Comparison of ENCODE assay signal across 4 cellular contexts in genomic region chr10:75764974-75765551, GRCh38.
TF ChIP-seq lines count a peak whose summit lies in the region.

No MANE protein-coding gene starts in this region.

TF ChIP-seq in SK-N-SH, 30 proteins besides CTCF, POLR2A, EP300 and RAD21 (continued from another document):
- TF ChIP-seq POLR2AphosphoS5 (IDR thresholded peaks at IDR 0.05; ENCODE audit: low read depth, low read length): no peak
- no peak for TF ChIP-seq MXI1 (IDR thresholded peaks at IDR 0.05; ENCODE audit: low read depth, low read length)
- no peak for TF ChIP-seq SIN3A (IDR thresholded peaks at IDR 0.05; ENCODE audit: borderline replicate concordance, low read depth, low read length)
- TF ChIP-seq, protein P1, sequence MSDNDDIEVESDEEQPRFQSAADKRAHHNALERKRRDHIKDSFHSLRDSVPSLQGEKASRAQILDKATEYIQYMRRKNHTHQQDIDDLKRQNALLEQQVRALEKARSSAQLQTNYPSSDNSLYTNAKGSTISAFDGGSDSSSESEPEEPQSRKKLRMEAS (IDR thresholded peaks at IDR 0.05; ENCODE audit: low read depth): no peak

TF ChIP-seq in SK-N-SH treated with all-trans-retinoic acid at 6 μM for 48 hours, 23 proteins besides CTCF, POLR2A, EP300 and RAD21:
- TF ChIP-seq, protein P2, sequence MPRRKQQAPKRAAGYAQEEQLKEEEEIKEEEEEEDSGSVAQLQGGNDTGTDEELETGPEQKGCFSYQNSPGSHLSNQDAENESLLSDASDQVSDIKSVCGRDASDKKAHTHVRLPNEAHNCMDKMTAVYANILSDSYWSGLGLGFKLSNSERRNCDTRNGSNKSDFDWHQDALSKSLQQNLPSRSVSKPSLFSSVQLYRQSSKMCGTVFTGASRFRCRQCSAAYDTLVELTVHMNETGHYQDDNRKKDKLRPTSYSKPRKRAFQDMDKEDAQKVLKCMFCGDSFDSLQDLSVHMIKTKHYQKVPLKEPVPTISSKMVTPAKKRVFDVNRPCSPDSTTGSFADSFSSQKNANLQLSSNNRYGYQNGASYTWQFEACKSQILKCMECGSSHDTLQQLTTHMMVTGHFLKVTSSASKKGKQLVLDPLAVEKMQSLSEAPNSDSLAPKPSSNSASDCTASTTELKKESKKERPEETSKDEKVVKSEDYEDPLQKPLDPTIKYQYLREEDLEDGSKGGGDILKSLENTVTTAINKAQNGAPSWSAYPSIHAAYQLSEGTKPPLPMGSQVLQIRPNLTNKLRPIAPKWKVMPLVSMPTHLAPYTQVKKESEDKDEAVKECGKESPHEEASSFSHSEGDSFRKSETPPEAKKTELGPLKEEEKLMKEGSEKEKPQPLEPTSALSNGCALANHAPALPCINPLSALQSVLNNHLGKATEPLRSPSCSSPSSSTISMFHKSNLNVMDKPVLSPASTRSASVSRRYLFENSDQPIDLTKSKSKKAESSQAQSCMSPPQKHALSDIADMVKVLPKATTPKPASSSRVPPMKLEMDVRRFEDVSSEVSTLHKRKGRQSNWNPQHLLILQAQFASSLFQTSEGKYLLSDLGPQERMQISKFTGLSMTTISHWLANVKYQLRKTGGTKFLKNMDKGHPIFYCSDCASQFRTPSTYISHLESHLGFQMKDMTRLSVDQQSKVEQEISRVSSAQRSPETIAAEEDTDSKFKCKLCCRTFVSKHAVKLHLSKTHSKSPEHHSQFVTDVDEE (CRISPR knock-in tag; IDR thresholded peaks at IDR 0.05): no peak
- TF ChIP-seq RARB (CRISPR knock-in tag; IDR thresholded peaks at IDR 0.05): no peak
- TF ChIP-seq, protein P3, sequence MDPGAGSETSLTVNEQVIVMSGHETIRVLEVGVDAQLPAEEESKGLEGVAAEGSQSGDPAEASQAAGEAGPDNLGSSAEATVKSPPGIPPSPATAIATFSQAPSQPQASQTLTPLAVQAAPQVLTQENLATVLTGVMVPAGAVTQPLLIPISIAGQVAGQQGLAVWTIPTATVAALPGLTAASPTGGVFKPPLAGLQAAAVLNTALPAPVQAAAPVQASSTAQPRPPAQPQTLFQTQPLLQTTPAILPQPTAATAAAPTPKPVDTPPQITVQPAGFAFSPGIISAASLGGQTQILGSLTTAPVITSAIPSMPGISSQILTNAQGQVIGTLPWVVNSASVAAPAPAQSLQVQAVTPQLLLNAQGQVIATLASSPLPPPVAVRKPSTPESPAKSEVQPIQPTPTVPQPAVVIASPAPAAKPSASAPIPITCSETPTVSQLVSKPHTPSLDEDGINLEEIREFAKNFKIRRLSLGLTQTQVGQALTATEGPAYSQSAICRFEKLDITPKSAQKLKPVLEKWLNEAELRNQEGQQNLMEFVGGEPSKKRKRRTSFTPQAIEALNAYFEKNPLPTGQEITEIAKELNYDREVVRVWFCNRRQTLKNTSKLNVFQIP (CRISPR knock-in tag; IDR thresholded peaks at IDR 0.05; ENCODE audit: borderline replicate concordance, low read depth): no peak
- TF ChIP-seq OSR1 (CRISPR knock-in tag; IDR thresholded peaks at IDR 0.05): no peak
- TF ChIP-seq CSDC2 (CRISPR knock-in tag; IDR thresholded peaks at IDR 0.05): no peak
TF ChIP-seq in SK-N-SH treated with all-trans-retinoic acid at 6 μM for 48 hours: peak in this region for 0.

TF ChIP-seq in WTC11, 78 proteins besides CTCF, POLR2A, EP300 and RAD21 (continued from another document):
- TF ChIP-seq AR (CRISPR knock-in tag; IDR thresholded peaks at IDR 0.05) (no peak), ZNF263 (CRISPR knock-in tag; IDR thresholded peaks at IDR 0.05; ENCODE audit: low read depth) (no peak), ZBTB21 (CRISPR knock-in tag; IDR thresholded peaks at IDR 0.05; ENCODE audit: borderline replicate concordance) (no peak), TEAD1 (CRISPR knock-in tag; IDR thresholded peaks at IDR 0.05) (no peak), FOXJ3 (CRISPR knock-in tag; IDR thresholded peaks at IDR 0.05; ENCODE audit: borderline replicate concordance) (no peak)

TF ChIP-seq in neural cell, 6 proteins besides CTCF, POLR2A, EP300 and RAD21:
- TF ChIP-seq REST (IDR thresholded peaks at IDR 0.05; ENCODE audit: borderline replicate concordance) (no peak), MXI1 (conservative IDR thresholded peaks at IDR 0.05; ENCODE audit: poor library complexity, severe bottlenecking) (no peak), TAF1 (IDR thresholded peaks at IDR 0.05; ENCODE audit: low read depth) (no peak), EZH2 (IDR thresholded peaks at IDR 0.05; ENCODE audit: borderline replicate concordance, insufficient read depth, low read length, poor library complexity, severe bottlenecking) (no peak), SMC3 (conservative IDR thresholded peaks at IDR 0.05; ENCODE audit: poor library complexity) (no peak), POLR2AphosphoS5 (IDR thresholded peaks at IDR 0.05) (no peak)
